28 cellular contexts compared by ENCODE assay signal in the genomic region with DNA sequence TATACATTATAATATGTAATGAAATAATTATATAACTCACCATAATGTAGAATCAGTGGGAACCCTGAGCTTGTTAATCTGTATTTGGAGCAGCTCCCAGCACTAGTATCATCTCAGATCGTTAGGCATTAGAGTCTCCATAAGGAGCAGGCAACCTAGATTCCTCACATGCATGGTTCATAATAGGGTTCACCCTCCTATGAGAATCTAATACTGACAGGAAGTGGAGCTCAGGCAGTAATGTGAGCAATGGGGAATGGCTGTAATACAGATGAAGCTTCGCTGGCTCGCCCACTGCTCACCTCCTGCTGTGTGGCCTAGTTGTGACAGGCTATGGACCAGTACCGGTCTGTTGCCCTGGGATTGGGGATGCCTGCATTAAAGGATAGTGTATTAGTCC.
"Had no signal": no experiment of that assay in that cellular context is flagged by ENCODE, and none has a peak within 500 bp of the region (broad histone marks: within the 10 kb centered on the region; RNA-seq: fewer than 3 reads in every experiment).

No MANE protein-coding gene starts in this region.

- H3K27me3 Mint-ChIP-seq: activated CD8-positive, alpha-beta T cell treated with anti-CD3 and anti-CD28 coated beads for 36 hours; naive thymus-derived CD4-positive, alpha-beta T cell had no signal

- H3K4me3 Mint-ChIP-seq: activated CD8-positive, alpha-beta T cell treated with anti-CD3 and anti-CD28 coated beads for 36 hours; activated T-cell treated with anti-CD3 and anti-CD28 coated beads, Interleukin-2, amount 50 U/mL, for 4 hours; immature natural killer cell had no signal

- DNase-seq: activated CD4-positive, alpha-beta T cell treated with anti-CD3 and anti-CD28 coated beads, Interleukin-2, amount 50 U/mL, for 1 hour; activated CD4-positive, CD25-positive, alpha-beta regulatory T cell treated with anti-CD3 and anti-CD28 coated beads, Interleukin-2, amount 50 U/mL, for 72 hours; activated CD8-positive, alpha-beta T cell treated with anti-CD3 and anti-CD28 coated beads for 36 hours; activated naive CD4-positive, alpha-beta T cell; activated T-cell treated with anti-CD3 and anti-CD28 coated beads, Interleukin-2, amount 50 U/mL, for 4 hours; central memory CD4-positive, alpha-beta T cell; effector memory CD4-positive, alpha-beta T cell; head of caudate nucleus; hypothalamus; immature natural killer cell; kidney; midbrain; naive thymus-derived CD4-positive, alpha-beta T cell; stimulated activated CD4-positive, alpha-beta T cell treated with anti-CD3 and anti-CD28 coated beads, Interleukin-15, amount 100 ng/mL, for 24 hours; stimulated activated CD4-positive, alpha-beta T cell treated with anti-CD3 and anti-CD28 coated beads, Interleukin-2, amount 100 ng/mL, for 24 hours; stimulated activated naive CD4-positive, alpha-beta T cell treated with Interleukin-2 at 50 U/mL for 16 hours; T-helper 1 cell; T1000; WERI-Rb-1 had no signal

- FAIRE-seq: colon, kidney had no signal

- H3K27me3 ChIP-seq: breast epithelium, dorsolateral prefrontal cortex, gastroesophageal sphincter, right atrium auricular region, tibial nerve had no signal

- H3K4me2 ChIP-seq: smooth muscle cell had no signal

- H3K27ac Mint-ChIP-seq: activated CD8-positive, alpha-beta T cell treated with anti-CD3 and anti-CD28 coated beads for 36 hours; activated T-helper 2 cell treated with anti-CD3 and anti-CD28 coated beads, Interferon-gamma antibody, Interleukin-2, Interleukin-4, amounts not matched to agents 10 μg/mL and 5 μg/mL and 100 μg/mL, durations not matched to agents 14 hours and 24 hours and 36 hours had no signal

- H3K36me3 ChIP-seq: breast epithelium, right atrium auricular region had no signal

- H3K9me3 ChIP-seq: breast epithelium, gastroesophageal sphincter, right atrium auricular region, tibial nerve had no signal

- H3K4me3 ChIP-seq: breast epithelium, dorsolateral prefrontal cortex, gastroesophageal sphincter, right atrium auricular region, smooth muscle cell, tibial nerve had no signal

- H3K27ac ChIP-seq: breast epithelium, gastroesophageal sphincter, right atrium auricular region, tibial nerve, WERI-Rb-1 had no signal

- H3K4me1 ChIP-seq: breast epithelium, right atrium auricular region had no signal

- H3K9me3 Mint-ChIP-seq: activated CD8-positive, alpha-beta T cell treated with anti-CD3 and anti-CD28 coated beads for 36 hours; activated naive CD4-positive, alpha-beta T cell treated with anti-CD3 and anti-CD28 coated beads, Interleukin-2, amount 50 U/mL, for 72 hours; activated T-cell treated with anti-CD3 and anti-CD28 coated beads, Interleukin-2, amount 50 U/mL, for 4 hours; activated T-helper 2 cell treated with anti-CD3 and anti-CD28 coated beads, Interferon-gamma antibody, Interleukin-2, Interleukin-4, amounts not matched to agents 10 μg/mL and 5 μg/mL and 100 μg/mL, durations not matched to agents 14 hours and 24 hours and 36 hours; immature natural killer cell had no signal
